9 cellular contexts compared by ENCODE assay signal in genomic region chr7:69906309-69906995, GRCh38.
A peak's percentile ranks its signal among the peaks of the same experiment; 100 is the strongest.
DNase-seq lines count a peak whose midpoint lies in the region; ATAC-seq and TF ChIP-seq lines count a peak whose summit lies in the region.
"Had no signal": no experiment of that assay in that cellular context is flagged by ENCODE, and none has a peak within 500 bp of the region (broad histone marks: within the 10 kb centered on the region; RNA-seq: fewer than 3 reads in every experiment).

No MANE protein-coding gene starts in this region.

- H3K4me1 ChIP-seq in BE2C = peaks cover 4% of the 10 kb centered on the region; the same call in 1 of the 2 replicates
- no peaks in the 10 kb centered on the region for H3K4me1 ChIP-seq in ascending aorta

- TF ChIP-seq CTCF in BE2C (IDR thresholded peaks at IDR 0.05; ENCODE audit: low read depth, low read length) (no peak), MCF 10A (IDR thresholded peaks at IDR 0.05; ENCODE audit: unreplicated experiment) (no peak), ascending aorta (IDR thresholded peaks at IDR 0.05) (no peak)

- no peaks in the 10 kb centered on the region for H3K27me3 Mint-ChIP-seq in MCF 10A (ENCODE audit: insufficient read depth, unreplicated experiment)

- ATAC-seq in GM18909 (IDR thresholded peaks at IDR 0.05; ENCODE audit: poor library complexity, unreplicated experiment) (peak; percentile 91), HG02852 (IDR thresholded peaks at IDR 0.05; ENCODE audit: unreplicated experiment) (peak; percentile 93)

- H3K9me3 Mint-ChIP-seq in MCF 10A (ENCODE audit: unreplicated experiment) = peaks cover 35% of the 10 kb centered on the region

- no peak overlapping the region for H3K27ac Mint-ChIP-seq in MCF 10A (ENCODE audit: low read depth, unreplicated experiment)

- no peak overlapping the region for H3K4me3 Mint-ChIP-seq in MCF 10A (ENCODE audit: unreplicated experiment)

- no peaks in the 10 kb centered on the region for H3K4me1 Mint-ChIP-seq in MCF 10A (ENCODE audit: insufficient read depth, unreplicated experiment)

- CTCF ChIA-PET in MCF 10A (lab: Yijun Ruan, JAX) = no interaction called here

- H3K9me3 ChIP-seq in BE2C = no peaks in the 10 kb centered on the region
- H3K9me3 ChIP-seq in ascending aorta = no peaks in the 10 kb centered on the region

- BruUV-seq in MCF 10A (replicated peaks; lab: Mats Ljungman, UMichigan) = no TSS peak

- DNase-seq in BE2C = peak; percentile 54
- peak; percentile 86 for DNase-seq in NCI-H69 (lab: John Stamatoyannopoulos, UW)
- DNase-seq in SW480 (ENCODE audit: low spot score) = no peak
- no peak for DNase-seq in MCF 10A (ENCODE audit: unreplicated experiment)
- DNase-seq in activated naive CD4-positive, alpha-beta T cell treated with Interleukin-2 at 50 U/mL for 16 hours = no peak
- DNase-seq in ascending aorta (ENCODE audit: low spot score in 2 of 2) = no peak
- DNase-seq: activated CD4-positive, alpha-beta T cell treated with anti-CD3 and anti-CD28 coated beads for 1 hour had no signal

- intact Hi-C loops in MCF 10A (cut with micrococcal nuclease) (no loop called here), ascending aorta (cut with DNase I) (no loop called here)

- no peak overlapping the region for H3K27ac ChIP-seq in ascending aorta

- no peaks in the 10 kb centered on the region for H3K36me3 ChIP-seq in BE2C
- H3K36me3 ChIP-seq in ascending aorta = no peaks in the 10 kb centered on the region

- no peak overlapping the region for H3K4me3 ChIP-seq in BE2C (ENCODE audit: low read depth, low read length)
- H3K4me3 ChIP-seq in ascending aorta = no peak overlapping the region

- peaks cover 5% of the 10 kb centered on the region for H3K36me3 Mint-ChIP-seq in MCF 10A (ENCODE audit: insufficient read depth, unreplicated experiment)

- POLR2A ChIA-PET in MCF 10A (lab: Yijun Ruan, JAX) = interaction anchor here (0.6 kb wide), 2 partner anchors 11 to 303 kb away, joined by 3 read pairs; no protein-coding TSS in a partner anchor

- no peaks in the 10 kb centered on the region for H3K27me3 ChIP-seq in BE2C
- no peaks in the 10 kb centered on the region for H3K27me3 ChIP-seq in ascending aorta

Comparison
In these comparisons a context has a peak if more than half of its experiments do, and no peak if none do; other contexts are left out.
1. DNase-seq: peak in BE2C (single experiment) and NCI-H69 (single experiment); none in SW480 (single experiment), MCF 10A (single experiment), activated naive CD4-positive, alpha-beta T cell treated with Interleukin-2 at 50 U/mL for 16 hours (single experiment) and ascending aorta (0 of 2).